In genomic region chr18:42781298-42781815, GRCh38 we compare ENCODE assay signal across 12 cellular contexts.
"Had no signal": no experiment of that assay in that cellular context is flagged by ENCODE, and none has a peak within 500 bp of the region (broad histone marks: within the 10 kb centered on the region; RNA-seq: fewer than 3 reads in every experiment).

No MANE protein-coding gene starts in this region.

- H3K36me3 ChIP-seq: esophagus muscularis mucosa, ovary, upper lobe of right lung had no signal

- DNase-seq: activated CD4-positive, alpha-beta memory T cell treated with anti-CD3 and anti-CD28 coated beads, Interleukin-2, amount 10 ng/mL, durations not matched to agents 7 days and 5 days; activated CD4-positive, alpha-beta T cell treated with anti-CD3 and anti-CD28 coated beads for 36 hours; aorta; immature natural killer cell; natural killer cell; ovary; stimulated activated CD4-positive, alpha-beta T cell treated with anti-CD3 and anti-CD28 coated beads, Interleukin-4, amount 100 ng/mL, for 24 hours; upper lobe of right lung had no signal

- H3K9me3 ChIP-seq: esophagus muscularis mucosa, ovary, upper lobe of right lung had no signal

- H3K27me3 ChIP-seq: esophagus muscularis mucosa, ovary, upper lobe of right lung had no signal

- H3K27ac Mint-ChIP-seq: activated CD4-positive, alpha-beta memory T cell treated with anti-CD3 and anti-CD28 coated beads, Interleukin-2, amount 10 ng/mL, durations not matched to agents 7 days and 5 days; activated CD4-positive, alpha-beta T cell treated with anti-CD3 and anti-CD28 coated beads for 36 hours; immature natural killer cell; natural killer cell; stimulated activated naive CD8-positive, alpha-beta T cell treated with anti-CD3 and anti-CD28 coated beads, Interleukin-15, Interleukin-2, amounts not matched to agents 100 ng/mL and 50 ng/mL, for 24 hours had no signal

- ATAC-seq: activated CD4-positive, alpha-beta T cell treated with anti-CD3 and anti-CD28 coated beads for 36 hours; natural killer cell; upper lobe of right lung had no signal

- H3K4me3 ChIP-seq: esophagus muscularis mucosa, lung, ovary, upper lobe of right lung had no signal

- H3K36me3 Mint-ChIP-seq: immature natural killer cell, natural killer cell had no signal

- H3K27ac ChIP-seq: esophagus muscularis mucosa, ovary, upper lobe of right lung, VCaP had no signal

- H3K27me3 Mint-ChIP-seq: activated CD4-positive, alpha-beta memory T cell treated with anti-CD3 and anti-CD28 coated beads, Interleukin-2, amount 10 ng/mL, durations not matched to agents 7 days and 5 days; activated CD4-positive, alpha-beta T cell treated with anti-CD3 and anti-CD28 coated beads for 36 hours; stimulated activated naive CD8-positive, alpha-beta T cell treated with anti-CD3 and anti-CD28 coated beads, Interleukin-15, Interleukin-2, amounts not matched to agents 100 ng/mL and 50 ng/mL, for 24 hours had no signal

- H3K4me1 Mint-ChIP-seq: activated CD4-positive, alpha-beta memory T cell treated with anti-CD3 and anti-CD28 coated beads, Interleukin-2, amount 10 ng/mL, durations not matched to agents 7 days and 5 days; activated CD4-positive, alpha-beta T cell treated with anti-CD3 and anti-CD28 coated beads for 36 hours; immature natural killer cell; natural killer cell had no signal

- H3K4me3 Mint-ChIP-seq: activated CD4-positive, alpha-beta memory T cell treated with anti-CD3 and anti-CD28 coated beads, Interleukin-2, amount 10 ng/mL, durations not matched to agents 7 days and 5 days; activated CD4-positive, alpha-beta T cell treated with anti-CD3 and anti-CD28 coated beads for 36 hours; immature natural killer cell; natural killer cell; stimulated activated naive CD8-positive, alpha-beta T cell treated with anti-CD3 and anti-CD28 coated beads, Interleukin-15, Interleukin-2, amounts not matched to agents 100 ng/mL and 50 ng/mL, for 24 hours had no signal

- H3K4me1 ChIP-seq: esophagus muscularis mucosa, upper lobe of right lung had no signal
